In the genomic region with DNA sequence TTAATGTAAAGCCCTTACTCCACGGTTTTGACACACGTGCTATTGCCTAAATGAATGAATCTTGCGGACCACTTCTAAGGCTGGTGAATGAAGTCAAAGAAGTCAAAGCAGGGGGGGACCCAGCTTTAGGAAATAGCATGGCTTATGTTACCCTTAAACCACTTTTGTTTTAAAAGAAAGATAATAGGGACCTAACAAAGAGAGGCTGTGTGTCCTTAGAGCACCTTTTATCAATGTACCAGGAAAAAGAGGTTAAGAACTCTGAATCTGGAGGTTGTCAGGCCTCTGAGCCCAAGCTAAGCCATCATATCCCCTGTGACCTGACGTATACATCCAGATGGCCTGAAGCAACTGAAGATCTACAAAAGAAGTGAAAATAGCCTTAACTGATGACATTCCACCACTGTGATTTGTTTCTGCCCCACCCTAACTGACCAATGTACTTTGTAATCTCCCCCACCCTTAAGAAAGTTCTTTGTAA, we compare ENCODE assay signal across 8 cellular contexts. TPM values are rescaled to one million over a fixed set of nuclear protein-coding genes. Genes with fewer than 3 reads are reported as not detected.
A peak's percentile ranks its signal among the peaks of the same experiment; 100 is the strongest.
DNase-seq lines count a peak whose midpoint lies in the region; ATAC-seq, FAIRE-seq and TF ChIP-seq lines count a peak whose summit lies in the region.
"Not testable (repeated sequence)": the region's sequence is repeated elsewhere in the genome, so short reads cannot be mapped to it uniquely, and the experiment has no call there.

No MANE protein-coding gene starts in this region.

- H3K27ac Mint-ChIP-seq in Caco-2 (ENCODE audit: unreplicated experiment) (peak overlapping the region; percentile 95), T-helper 17 cell (peak overlapping the region; percentile 70), endodermal cell (peak overlapping the region; percentile 5), osteocyte (ENCODE audit: unreplicated experiment) (peak overlapping the region; percentile 97)
- peak overlapping the region; percentile 1 for H3K27ac Mint-ChIP-seq in activated naive CD8-positive, alpha-beta T cell treated with anti-CD3 and anti-CD28 coated beads, Interleukin-2, amount 10 ng/mL, durations not matched to agents 7 days and 5 days

- H3K36me3 Mint-ChIP-seq in Caco-2 (ENCODE audit: insufficient read depth, unreplicated experiment); T-helper 17 cell (ENCODE audit: low read depth); activated naive CD8-positive, alpha-beta T cell treated with anti-CD3 and anti-CD28 coated beads, Interleukin-2, amount 10 ng/mL, durations not matched to agents 7 days and 5 days; endodermal cell (ENCODE audit: low read depth); osteocyte (ENCODE audit: unreplicated experiment): not testable (repeated sequence)

- ATAC-seq in T-helper 17 cell; activated naive CD8-positive, alpha-beta T cell treated with anti-CD3 and anti-CD28 coated beads, Interleukin-2, amount 10 ng/mL, durations not matched to agents 7 days and 5 days (ENCODE audit: low read depth): not testable (repeated sequence)

- peak overlapping the region; percentile 65 for H3K27ac ChIP-seq in KOPT-K1 (ENCODE audit: low read depth, low read length, poor library complexity, severe bottlenecking)
- not testable (repeated sequence) for H3K27ac ChIP-seq in endodermal cell (ENCODE audit: low read depth, low read length)
- peak overlapping the region; percentile 88 for H3K27ac ChIP-seq in keratinocyte (ENCODE audit: control insufficient read depth, insufficient read depth, low read length)
- peak overlapping the region; percentile 6 for H3K27ac ChIP-seq in vagina

- CTCF ChIA-PET in Caco-2 (lab: Charles Lee), result interaction anchor here (1.6 kb wide), 1 partner anchor 79 kb away, joined by 12 read pairs; no protein-coding TSS in a partner anchor

- peak overlapping the region; percentile 91 for H3K4me2 ChIP-seq in keratinocyte (ENCODE audit: control insufficient read depth, extremely low read depth, insufficient read depth, low read depth, low read length)

- FAIRE-seq in keratinocyte (lab: Jason Lieb, UNC), result not testable (repeated sequence)

- H3K79me2 ChIP-seq in keratinocyte (ENCODE audit: control insufficient read depth, insufficient read depth, low read length), result not testable (repeated sequence)

- POLR2A ChIA-PET in Caco-2 (lab: Charles Lee), result interaction anchor here (0.5 kb wide), 1 partner anchor 48 kb away, joined by 4 read pairs; no protein-coding TSS in a partner anchor
- POLR2A ChIA-PET in activated naive CD8-positive, alpha-beta T cell treated with anti-CD3 and anti-CD28 coated beads, Interleukin-2, amount 10 ng/mL, durations not matched to agents 7 days and 5 days (lab: Charles Lee), result interaction anchor here (1.2 to 2.4 kb wide), 4 partner anchors 47 to 275 kb away, joined by 3 to 14 read pairs (median 4); partner anchors contain the start of gene NT5E

- DNase-seq in Caco-2; T-helper 17 cell; activated naive CD8-positive, alpha-beta T cell treated with anti-CD3 and anti-CD28 coated beads, Interleukin-2, amount 10 ng/mL, durations not matched to agents 7 days and 5 days; endodermal cell; keratinocyte (ENCODE audit: low read depth, low spot score); osteocyte (ENCODE audit: extremely low spot score, unreplicated experiment); vagina (ENCODE audit: extremely low spot score in 2 of 2): not testable (repeated sequence)

- H3K4me3 ChIP-seq in Caco-2 (ENCODE audit: low read depth, low read length); endodermal cell (ENCODE audit: low read length); vagina: not testable (repeated sequence)
- peak overlapping the region in 1 of 3 experiments; percentile 40 for H3K4me3 ChIP-seq in keratinocyte (ENCODE audit: control insufficient read depth in 2 of 3, extremely low read depth in 1 of 3, insufficient read depth in 2 of 3, low read depth in 1 of 3, low read length in 3 of 3)

- not testable (repeated sequence) for TF ChIP-seq POLR2A in vagina (IDR thresholded peaks at IDR 0.05)

- H3K9me3 Mint-ChIP-seq in Caco-2 (ENCODE audit: unreplicated experiment), result peaks cover 11% of the 10 kb centered on the region
- not testable (repeated sequence) for H3K9me3 Mint-ChIP-seq in activated naive CD8-positive, alpha-beta T cell treated with anti-CD3 and anti-CD28 coated beads, Interleukin-2, amount 10 ng/mL, durations not matched to agents 7 days and 5 days; endodermal cell; osteocyte (ENCODE audit: unreplicated experiment)

- H3K9ac ChIP-seq in endodermal cell (ENCODE audit: extremely low read depth, low read length, poor library complexity, severe bottlenecking), result not testable (repeated sequence)
- peak overlapping the region; percentile 69 for H3K9ac ChIP-seq in keratinocyte (ENCODE audit: control insufficient read depth, extremely low read depth, insufficient read depth, low read length)

- 60 to 88% methylated on average over 4 of the region's 4 CpGs for WGBS in endodermal cell (ENCODE audit: insufficient coverage in 1 of 2, insufficient read length in 1 of 2), 2 experiments

- H3K4me1 Mint-ChIP-seq in Caco-2 (ENCODE audit: low read depth, unreplicated experiment) (peaks cover 47% of the 10 kb centered on the region), T-helper 17 cell (peaks cover 17% of the 10 kb centered on the region), endodermal cell (peaks cover 22% of the 10 kb centered on the region), osteocyte (ENCODE audit: unreplicated experiment) (peaks cover 91% of the 10 kb centered on the region)
- peaks cover 52% of the 10 kb centered on the region for H3K4me1 Mint-ChIP-seq in activated naive CD8-positive, alpha-beta T cell treated with anti-CD3 and anti-CD28 coated beads, Interleukin-2, amount 10 ng/mL, durations not matched to agents 7 days and 5 days

- peaks cover 54% of the 10 kb centered on the region for H3K4me1 ChIP-seq in Caco-2
- H3K4me1 ChIP-seq in endodermal cell (ENCODE audit: control insufficient read depth, insufficient read depth, low read length), result not testable (repeated sequence)
- H3K4me1 ChIP-seq in keratinocyte (ENCODE audit: control insufficient read depth, extremely low read depth, insufficient read depth, low read length), result peaks cover 63% of the 10 kb centered on the region
- peaks cover 41% of the 10 kb centered on the region for H3K4me1 ChIP-seq in vagina

- TF ChIP-seq CTCF in Caco-2 (IDR thresholded peaks at IDR 0.05; ENCODE audit: insufficient read depth in 1 of 2, low read depth in 1 of 2, low read length in 1 of 2, severe bottlenecking in 1 of 2, unreplicated experiment in 1 of 2); endodermal cell (conservative IDR thresholded peaks at IDR 0.05); keratinocyte (optimal IDR thresholded peaks at IDR 0.05 in 1 of 3, IDR thresholded peaks at IDR 0.05 in 1 of 3, conservative IDR thresholded peaks at IDR 0.05 in 1 of 3; ENCODE audit: extremely low read depth in 1 of 3, insufficient read depth in 2 of 3, low read length in 3 of 3); osteocyte (IDR thresholded peaks at IDR 0.05); vagina (IDR thresholded peaks at IDR 0.05): not testable (repeated sequence)

- H3K27me3 ChIP-seq in Caco-2 (replicated peaks; ENCODE audit: control insufficient read depth, insufficient read depth, low read length); endodermal cell (ENCODE audit: control insufficient read depth, insufficient read depth, low read length, poor library complexity, severe bottlenecking); keratinocyte (ENCODE audit: control insufficient read depth, extremely low read depth, insufficient read depth, low read length); vagina: not testable (repeated sequence)

- intact Hi-C loops in Caco-2 (cut with micrococcal nuclease; ENCODE audit: unreplicated experiment), result loop anchor here (2.0 kb wide), 2 partner anchors 47 to 49 kb away; partner anchors contain the start of gene NT5E
- intact Hi-C loops in vagina (cut with DNase I), result not testable (repeated sequence)

- H3K9me3 ChIP-seq in Caco-2; KOPT-K1 (ENCODE audit: insufficient read depth, low read length, poor library complexity, severe bottlenecking); T-helper 17 cell (ENCODE audit: control insufficient read depth, low read length, poor library complexity, severe bottlenecking); endodermal cell (ENCODE audit: control insufficient read depth, low read length); keratinocyte (ENCODE audit: control insufficient read depth, low read depth, low read length); vagina: not testable (repeated sequence)

- H3K27me3 Mint-ChIP-seq in Caco-2 (ENCODE audit: insufficient read depth, unreplicated experiment); T-helper 17 cell; activated naive CD8-positive, alpha-beta T cell treated with anti-CD3 and anti-CD28 coated beads, Interleukin-2, amount 10 ng/mL, durations not matched to agents 7 days and 5 days; endodermal cell (ENCODE audit: insufficient read depth); osteocyte (ENCODE audit: unreplicated experiment): not testable (repeated sequence)

- H4K20me1 ChIP-seq in keratinocyte (ENCODE audit: control insufficient read depth, extremely low read depth, insufficient read depth, low read length), result not testable (repeated sequence)

- H2AFZ ChIP-seq in keratinocyte (ENCODE audit: control insufficient read depth, low read length), result not testable (repeated sequence)

- H3K4me3 Mint-ChIP-seq in Caco-2 (ENCODE audit: unreplicated experiment) (peak overlapping the region; percentile 68), osteocyte (ENCODE audit: unreplicated experiment) (peak overlapping the region; percentile 48)
- H3K4me3 Mint-ChIP-seq in T-helper 17 cell; activated naive CD8-positive, alpha-beta T cell treated with anti-CD3 and anti-CD28 coated beads, Interleukin-2, amount 10 ng/mL, durations not matched to agents 7 days and 5 days; endodermal cell: not testable (repeated sequence)

- dilution Hi-C loops in keratinocyte (cut with MboI; ENCODE audit: extremely low pct_ligation_motif_present, low sequenced_read_pairs), result not testable (repeated sequence)

- BruUV-seq in Caco-2 (replicated peaks; lab: Mats Ljungman, UMichigan), result not testable (repeated sequence)

- not testable (repeated sequence) for H3K9me1 ChIP-seq in keratinocyte (ENCODE audit: control insufficient read depth, extremely low read depth, insufficient read depth, low read length)

- H3K36me3 ChIP-seq in Caco-2 (ENCODE audit: control insufficient read depth, insufficient read depth, low read length); KOPT-K1 (ENCODE audit: insufficient read depth, low read length); endodermal cell (ENCODE audit: control insufficient read depth, insufficient read depth, low read length); keratinocyte (ENCODE audit: control insufficient read depth in 2 of 2, extremely low read depth in 1 of 2, insufficient read depth in 2 of 2, low read length in 2 of 2); vagina: not testable (repeated sequence)

RNA-seq across cellular contexts. Expression of gene NT5E, which starts 45.8 kb away (rescaled TPM):
- total RNA-seq in Caco-2 (2022) (1.0 and 1.5 TPM in 2 replicates), T-helper 17 cell (1 to 10 TPM; 1.5 to 5.1 TPM), endodermal cell (under 1 TPM; 0.33 to 0.75 TPM), osteocyte (193 and 197 TPM in 2 replicates), vagina (87.2 TPM)
- 10 to 100 TPM; 26.8 to 30.7 TPM for total RNA-seq in activated naive CD8-positive, alpha-beta T cell treated with anti-CD3 and anti-CD28 coated beads, Interleukin-2, amount 10 ng/mL, durations not matched to agents 7 days and 5 days
- polyA plus RNA-seq in endodermal cell (2013, experiment 1 of 2), result 0.71 TPM
- polyA plus RNA-seq in endodermal cell (2013, experiment 2 of 2), result 1.6 TPM
- polyA plus RNA-seq in keratinocyte, result 114 to 280 TPM (median 268 TPM) in 3 replicates
- 14.3 TPM for polyA plus RNA-seq in keratinocyte (2011; ENCODE audit: low read depth)
- 116 and 207 TPM in 2 replicates for polyA plus RNA-seq in keratinocyte (2011; cell fraction: cytosol; rRNA removed)
- polyA plus RNA-seq in keratinocyte (2011; cell fraction: nucleus; rRNA removed), result 173 and 193 TPM in 2 replicates
- polyA plus RNA-seq in keratinocyte (2012; ENCODE audit: low replicate concordance), result 33.4 and 214 TPM in 2 replicates
- 118 to 284 TPM (median 138 TPM) in 3 replicates for polyA minus RNA-seq in keratinocyte
- polyA minus RNA-seq in keratinocyte (2011; cell fraction: cytosol; rRNA and poly(A)+ RNA removed), result 325 TPM
- 170 and 250 TPM in 2 replicates for polyA minus RNA-seq in keratinocyte (2011; cell fraction: nucleus; rRNA and poly(A)+ RNA removed)

Comparison
In these comparisons a context has a peak if more than half of its experiments do, and no peak if none do; other contexts are left out.
1. H3K27ac Mint-ChIP-seq: peak in every context shown above with its lines; median percentile 97 in osteocyte; 95 in Caco-2; 70 in T-helper 17 cell; 5 in endodermal cell; 1 in activated naive CD8-positive, alpha-beta T cell treated with anti-CD3 and anti-CD28 coated beads, Interleukin-2, amount 10 ng/mL, durations not matched to agents 7 days and 5 days.
2. RNA of gene NT5E, which starts 45.8 kb away (total RNA-seq): 193 to 197 TPM in osteocyte, 87.2 TPM in vagina (single experiment) and 26.8 to 30.7 TPM in activated naive CD8-positive, alpha-beta T cell treated with anti-CD3 and anti-CD28 coated beads, Interleukin-2, amount 10 ng/mL, durations not matched to agents 7 days and 5 days; 1.5 to 5.1 TPM in T-helper 17 cell, 1.0 to 1.5 TPM in Caco-2 and 0.33 to 0.75 TPM in endodermal cell; every median in the first group is over 4 times any median in the second.